ENCODE assay signal across 28 cellular contexts in the genomic region with DNA sequence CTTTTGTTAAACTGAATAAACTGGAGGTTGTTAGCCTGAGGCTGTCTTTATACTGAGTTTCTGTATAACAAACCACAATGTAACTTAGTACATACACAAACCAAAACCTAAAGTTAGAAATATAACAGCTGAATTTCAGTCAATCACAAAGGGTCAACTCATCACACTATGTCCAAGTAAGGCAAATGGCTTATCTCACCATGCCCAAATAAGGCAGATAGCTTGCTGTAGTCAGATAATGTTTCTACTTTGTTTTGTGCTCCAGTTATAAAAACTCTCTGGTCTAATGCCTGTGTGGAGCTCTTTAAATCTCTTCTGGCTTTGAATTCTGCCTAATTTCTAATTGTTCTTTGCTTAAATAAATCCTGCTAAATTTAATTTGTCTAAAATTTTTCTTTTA.
"Had no signal": no experiment of that assay in that cellular context is flagged by ENCODE, and none has a peak within 500 bp of the region (broad histone marks: within the 10 kb centered on the region; RNA-seq: fewer than 3 reads in every experiment).

No MANE protein-coding gene starts in this region.

- H3K4me1 ChIP-seq: colonic mucosa, esophagus squamous epithelium, gastrocnemius medialis, heart right ventricle, left lung, lower lobe of right lung had no signal

- H3K27ac Mint-ChIP-seq: dendritic cell treated with granulocyte-macrophage colony-stimulating factor and Interleukin-4, amounts not matched to agents 40 ng/mL and 50 ng/mL, for 4 days; effector memory CD8-positive, alpha-beta T cell; endodermal cell; mesothelial cell of epicardium; naive B cell had no signal

- H3K9me3 ChIP-seq: colonic mucosa, esophagus squamous epithelium, gastrocnemius medialis, lower lobe of right lung, mucosa of descending colon had no signal

- H3K4me3 Mint-ChIP-seq: dendritic cell treated with granulocyte-macrophage colony-stimulating factor and Interleukin-4, amounts not matched to agents 40 ng/mL and 50 ng/mL, for 4 days; effector memory CD8-positive, alpha-beta T cell; endodermal cell; mesothelial cell of epicardium; naive B cell had no signal

- H3K36me3 Mint-ChIP-seq: naive B cell had no signal

- H3K27me3 Mint-ChIP-seq: dendritic cell treated with granulocyte-macrophage colony-stimulating factor and Interleukin-4, amounts not matched to agents 40 ng/mL and 50 ng/mL, for 4 days; effector memory CD8-positive, alpha-beta T cell; naive B cell had no signal

- ATAC-seq: effector memory CD8-positive, alpha-beta T cell; esophagus mucosa; gastrocnemius medialis; heart right ventricle; left cardiac atrium; left lung; left ventricle myocardium superior; lower lobe of right lung; mucosa of descending colon had no signal

- FAIRE-seq: endometrium, islet of Langerhans, keratinocyte had no signal

- H3K27me3 ChIP-seq: colonic mucosa, esophagus squamous epithelium, gastrocnemius medialis, heart right ventricle, left lung had no signal

- H3K27ac ChIP-seq: colonic mucosa, epithelial cell of prostate, esophagus squamous epithelium, gastrocnemius medialis, heart right ventricle, left lung, lower lobe of right lung had no signal

- H3K4me3 ChIP-seq: colonic mucosa, esophagus squamous epithelium, gastrocnemius medialis, heart right ventricle, left lung, lower lobe of right lung, mucosa of descending colon had no signal

- H3K36me3 ChIP-seq: colonic mucosa, esophagus squamous epithelium, gastrocnemius medialis, heart right ventricle, left lung, lower lobe of right lung had no signal

- DNase-seq: colonic mucosa; cortex of kidney; effector CD8-positive, alpha-beta T cell; effector memory CD8-positive, alpha-beta T cell; endodermal cell; erythroblast; esophagus squamous epithelium; foreskin fibroblast; foreskin melanocyte; gastrocnemius medialis; glutamatergic neuron; head of caudate nucleus; heart right ventricle; hippocampal formation; left cardiac atrium; left lung; left ventricle myocardium superior; lower lobe of right lung; mesenchymal stem cell; mucosa of descending colon; naive B cell had no signal

- H3K4me1 Mint-ChIP-seq: endodermal cell, mesothelial cell of epicardium, naive B cell had no signal

- H3K9me3 Mint-ChIP-seq: endodermal cell had no signal
